In the genomic region with DNA sequence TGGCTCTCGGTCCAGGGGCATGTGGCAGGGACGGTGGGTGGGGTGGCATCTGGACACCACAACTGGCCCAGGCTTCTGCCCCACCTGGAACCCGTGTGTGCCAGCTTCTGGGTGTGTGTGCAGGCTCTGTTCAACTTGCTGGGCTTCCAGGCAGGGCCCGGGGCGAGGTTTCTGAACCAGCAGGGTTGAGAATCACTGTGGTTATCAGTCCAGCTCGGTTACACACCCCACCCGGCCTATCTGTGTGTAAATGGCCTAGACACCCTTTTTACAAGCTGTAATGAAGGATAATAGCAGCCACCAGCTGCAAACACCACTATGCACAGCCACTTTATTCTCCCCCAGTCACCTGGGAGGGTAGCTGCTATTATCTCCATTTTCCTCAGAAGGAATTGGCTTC, we compare ENCODE assay signal across 26 cellular contexts.
DNase-seq lines count a peak whose midpoint lies in the region; ATAC-seq, FAIRE-seq and TF ChIP-seq lines count a peak whose summit lies in the region.
"Had no signal": no experiment of that assay in that cellular context is flagged by ENCODE, and none has a peak within 500 bp of the region (broad histone marks: within the 10 kb centered on the region; RNA-seq: fewer than 3 reads in every experiment).

No MANE protein-coding gene starts in this region.

- H3K79me2 ChIP-seq in GM23338 (replicated peaks; ENCODE audit: insufficient read depth), result no peaks in the 10 kb centered on the region
- H3K79me2 ChIP-seq in K562 (ENCODE audit: control insufficient read depth, insufficient read depth, low read length), result no peaks in the 10 kb centered on the region
- no peaks in the 10 kb centered on the region for H3K79me2 ChIP-seq in neural cell (replicated peaks; ENCODE audit: insufficient read depth, low read length)

- WGBS in K562 (ENCODE audit: insufficient coverage, low coverage, missing lambda C conversion rate), result 3% methylated on average over 5 of the region's 7 CpGs

- H2AFZ ChIP-seq in GM23338 (peak overlapping the region; percentile 81), K562 (ENCODE audit: low read depth, low read length) (no peak overlapping the region), neural cell (ENCODE audit: low read depth, low read length) (no peak overlapping the region)

- H3K27ac ChIP-seq in GM23338 (ENCODE audit: low read depth) (no peak overlapping the region), K562 (ENCODE audit: extremely low read depth, low read depth, low read length) (no peak overlapping the region), neural cell (ENCODE audit: low read length) (peak overlapping the region; percentile 26)
- H3K27ac ChIP-seq: BLaER1 treated with 17β-estradiol and CSF1 and Interleukin-3, amounts not matched to agents 10 nM and 100 nM; HL-60 had no signal

- H3K9me3 ChIP-seq in K562 (replicated peaks; ENCODE audit: control insufficient read depth, insufficient read depth, low read depth, low read length) (no peaks in the 10 kb centered on the region), neural cell (ENCODE audit: low read length) (no peaks in the 10 kb centered on the region)
- H3K9me3 ChIP-seq: BLaER1 treated with 17β-estradiol and CSF1 and Interleukin-3, amounts not matched to agents 10 nM and 100 nM; MG63 had no signal

- H3F3A ChIP-seq in GM23338 (replicated peaks; ENCODE audit: low read depth), result no peaks in the 10 kb centered on the region
- no peaks in the 10 kb centered on the region for H3F3A ChIP-seq in neural cell (ENCODE audit: insufficient read depth, low read length, poor library complexity, severe bottlenecking)

- H3K9ac ChIP-seq in K562 (ENCODE audit: insufficient read depth in 1 of 2, low read depth in 2 of 2, low read length in 2 of 2) (no peak overlapping the region), neural cell (ENCODE audit: low read length) (no peak overlapping the region)
- H3K9ac ChIP-seq: BLaER1 treated with 17β-estradiol and CSF1 and Interleukin-3, amounts not matched to agents 10 nM and 100 nM had no signal

- H4K20me1 ChIP-seq in GM23338 (replicated peaks; ENCODE audit: insufficient read depth), result no peaks in the 10 kb centered on the region
- H4K20me1 ChIP-seq in K562 (replicated peaks; ENCODE audit: control insufficient read depth, insufficient read depth, low read length), result no peaks in the 10 kb centered on the region
- H4K20me1 ChIP-seq in neural cell (ENCODE audit: insufficient read depth), result no peaks in the 10 kb centered on the region
- H4K20me1 ChIP-seq: BLaER1 treated with 17β-estradiol and CSF1 and Interleukin-3, amounts not matched to agents 10 nM and 100 nM had no signal

- POLR2A ChIA-PET in K562 (lab: Yijun Ruan, JAX), result no interaction called here

- H3K27me3 ChIP-seq in GM23338 (ENCODE audit: insufficient read depth) (no peaks in the 10 kb centered on the region), K562 (ENCODE audit: control insufficient read depth in 2 of 2, insufficient read depth in 2 of 2, low read length in 2 of 2) (peaks cover 5 to 42% of the 10 kb centered on the region in 2 experiments; a peak in 3 of 5 replicates), neural cell (ENCODE audit: insufficient read depth, low read depth, low read length) (no peaks in the 10 kb centered on the region)
- H3K27me3 ChIP-seq: BLaER1 treated with 17β-estradiol and CSF1 and Interleukin-3, amounts not matched to agents 10 nM and 100 nM; MG63 had no signal

- in situ Hi-C loops in K562 (cut with MboI), result no loop called here

- H3K9me1 ChIP-seq in K562 (ENCODE audit: control insufficient read depth, insufficient read depth, low read length), result peaks cover 3% of the 10 kb centered on the region

- H3K9me2 ChIP-seq in GM23338 (ENCODE audit: insufficient read depth) (no peaks in the 10 kb centered on the region), neural cell (ENCODE audit: insufficient read depth, low read length) (no peaks in the 10 kb centered on the region)

- intact Hi-C loops in K562 (cut with micrococcal nuclease), result no loop called here

- H3K36me3 Mint-ChIP-seq in GM23338 (ENCODE audit: low read depth), result no peaks in the 10 kb centered on the region
- H3K36me3 Mint-ChIP-seq: CD8-positive, alpha-beta T cell; IgD-negative memory B cell had no signal

- H3K36me3 ChIP-seq in GM23338 (ENCODE audit: insufficient read depth), result no peaks in the 10 kb centered on the region
- H3K36me3 ChIP-seq in K562 (ENCODE audit: control insufficient read depth, insufficient read depth, low read length), result no peaks in the 10 kb centered on the region
- H3K36me3 ChIP-seq in neural cell (ENCODE audit: insufficient read depth, low read length), result no peaks in the 10 kb centered on the region
- H3K36me3 ChIP-seq: BLaER1 treated with 17β-estradiol and CSF1 and Interleukin-3, amounts not matched to agents 10 nM and 100 nM; MG63 had no signal

- no peak overlapping the region for H3K4me3 Mint-ChIP-seq in GM23338
- H3K4me3 Mint-ChIP-seq: CD8-positive, alpha-beta T cell; HFFc6 had no signal

- TF ChIP-seq RAD21 in K562 (CRISPR knock-in tag; conservative IDR thresholded peaks at IDR 0.05 in 1 of 2, IDR thresholded peaks at IDR 0.05 in 1 of 2) (no peak), neural cell (conservative IDR thresholded peaks at IDR 0.05) (no peak)

- peaks cover 19% of the 10 kb centered on the region for H3K4me1 Mint-ChIP-seq in GM23338
- H3K4me1 Mint-ChIP-seq: IgD-negative memory B cell had no signal

- peaks cover 12% of the 10 kb centered on the region for H3K27me3 Mint-ChIP-seq in GM23338 (ENCODE audit: insufficient read depth, low read depth, poor library complexity)

- no peak for TF ChIP-seq EP300 in K562 (IDR thresholded peaks at IDR 0.05; ENCODE audit: low read length)
- TF ChIP-seq EP300 in neural cell (conservative IDR thresholded peaks at IDR 0.05; ENCODE audit: poor library complexity, severe bottlenecking), result no peak

- FAIRE-seq in K562 (lab: Jason Lieb, UNC), result no peak
- FAIRE-seq: GM12878, GM19239, H54 had no signal

- DNase-seq in GM23338 (ENCODE audit: low spot score) (no peak), NCI-H146 (lab: John Stamatoyannopoulos, UW) (peak; percentile 48), K562 (ENCODE audit: extremely low read depth in 1 of 4, low spot score in 3 of 4) (peak in 1 of 4 experiments; percentile 22), left lobe of liver (ENCODE audit: low spot score) (no peak)
- DNase-seq: Calu3; CD8-positive, alpha-beta T cell; DMS53; EL; HFFc6; Kasumi-1; MG63; NCI-H1048; NCI-H187; NCI-H446; Right ventricle myocardium superior; SW 1271 had no signal

- CTCF ChIA-PET in K562 (lab: Yijun Ruan, JAX; ENCODE audit: low intra/inter-chr PET ratio), result no interaction called here

- ATAC-seq in GM23338 (no peak), K562 (no peak), GM19351 (IDR thresholded peaks at IDR 0.05; ENCODE audit: unreplicated experiment) (no peak), HG03159 (IDR thresholded peaks at IDR 0.05; ENCODE audit: unreplicated experiment) (no peak), HG02678 (IDR thresholded peaks at IDR 0.05; ENCODE audit: unreplicated experiment) (no peak), left lobe of liver (no peak)
- ATAC-seq: CD8-positive, alpha-beta T cell had no signal

- TF ChIP-seq POLR2A in K562 (conservative IDR thresholded peaks at IDR 0.05), result no peak

- TF ChIP-seq CTCF in GM23338 (conservative IDR thresholded peaks at IDR 0.05; ENCODE audit: low read depth in 2 of 2), result no peak
- TF ChIP-seq CTCF in K562 (IDR thresholded peaks at IDR 0.05 in 2 of 3, conservative IDR thresholded peaks at IDR 0.05 in 1 of 3; ENCODE audit: insufficient read depth in 2 of 3, low read depth in 1 of 3, low read length in 3 of 3), result no peak
- no peak for TF ChIP-seq CTCF in neural cell (IDR thresholded peaks at IDR 0.05; ENCODE audit: poor library complexity, severe bottlenecking)

- H3K27ac Mint-ChIP-seq in GM23338, result no peak overlapping the region
- H3K27ac Mint-ChIP-seq: CD8-positive, alpha-beta T cell; HFFc6; IgD-negative memory B cell had no signal

- H3K4me3 ChIP-seq in GM23338 (no peak overlapping the region), K562 (no peak overlapping the region), neural cell (ENCODE audit: low read length) (no peak overlapping the region)
- H3K4me3 ChIP-seq: BLaER1 treated with 17β-estradiol and CSF1 and Interleukin-3, amounts not matched to agents 10 nM and 100 nM; GM12878; MG63 had no signal

- H3K4me2 ChIP-seq in GM23338 (0 out of 2 replicates have a peak overlapping the region, but pooled peaks have one; percentile 32), K562 (ENCODE audit: insufficient read depth, low read length) (no peak overlapping the region), neural cell (ENCODE audit: low read length) (no peak overlapping the region)
- H3K4me2 ChIP-seq: BLaER1 treated with 17β-estradiol and CSF1 and Interleukin-3, amounts not matched to agents 10 nM and 100 nM had no signal

- H3K9me3 Mint-ChIP-seq in GM23338, result no peaks in the 10 kb centered on the region
- H3K9me3 Mint-ChIP-seq: HFFc6 had no signal

- BruUV-seq in K562 (replicated peaks; lab: Mats Ljungman, UMichigan), result no TSS peak

- H3K4me1 ChIP-seq in GM23338 (ENCODE audit: insufficient read depth), result peaks cover 11% of the 10 kb centered on the region; the same call in 1 of the 2 replicates
- H3K4me1 ChIP-seq in K562 (replicated peaks in 1 of 2; ENCODE audit: control insufficient read depth in 2 of 2, insufficient read depth in 2 of 2, low read length in 2 of 2), result peaks cover 4 to 19% of the 10 kb centered on the region in 2 experiments; a peak in 4 of 5 replicates
- H3K4me1 ChIP-seq: BLaER1 treated with 17β-estradiol and CSF1 and Interleukin-3, amounts not matched to agents 10 nM and 100 nM had no signal

TF ChIP-seq in GM23338, 12 proteins besides CTCF, POLR2A, EP300 and RAD21 (continues in another document):
- TF ChIP-seq POLR2AphosphoS5 (IDR thresholded peaks at IDR 0.05; ENCODE audit: low read depth), result no peak
- no peak for TF ChIP-seq STAT1 (IDR thresholded peaks at IDR 0.05; ENCODE audit: unreplicated experiment)
- TF ChIP-seq ZNF331 (CRISPR knock-in tag; IDR thresholded peaks at IDR 0.05; ENCODE audit: low read depth), result no peak
- no peak for TF ChIP-seq CREB1 (CRISPR knock-in tag; IDR thresholded peaks at IDR 0.05; ENCODE audit: low read depth)
- TF ChIP-seq EZH2 (IDR thresholded peaks at IDR 0.05; ENCODE audit: low read depth, unreplicated experiment), result no peak

TF ChIP-seq in K562, 482 proteins besides CTCF, POLR2A, EP300 and RAD21 (continues in another document):
- TF ChIP-seq TCF3 (CRISPR knock-in tag; IDR thresholded peaks at IDR 0.05) (peak; percentile 66), CBFA2T2 (conservative IDR thresholded peaks at IDR 0.05) (peak; percentile 55), TAL1 (IDR thresholded peaks at IDR 0.05) (peak; percentile 45; the same call in 1 of the 2 replicates), ARID1B (IDR thresholded peaks at IDR 0.05) (peak; percentile 7; the same call in 1 of the 2 replicates), TBP (optimal IDR thresholded peaks at IDR 0.05; ENCODE audit: low read depth, low read length) (no peak), CBFA2T3 (IDR thresholded peaks at IDR 0.05) (peak; percentile 70)

TF ChIP-seq in neural cell, 6 proteins besides CTCF, POLR2A, EP300 and RAD21 (continues in another document):
- TF ChIP-seq TAF1 (IDR thresholded peaks at IDR 0.05; ENCODE audit: low read depth) (no peak), MXI1 (conservative IDR thresholded peaks at IDR 0.05; ENCODE audit: poor library complexity, severe bottlenecking) (no peak), SMC3 (conservative IDR thresholded peaks at IDR 0.05; ENCODE audit: poor library complexity) (no peak), EZH2 (IDR thresholded peaks at IDR 0.05; ENCODE audit: borderline replicate concordance, insufficient read depth, low read length, poor library complexity, severe bottlenecking) (no peak), POLR2AphosphoS5 (IDR thresholded peaks at IDR 0.05) (peak; percentile 85)
